In genomic region chr14:75454963-75455546, GRCh38 we compare ENCODE assay signal across 9 cellular contexts. TPM values are rescaled to one million over a fixed set of nuclear protein-coding genes. Genes with fewer than 3 reads are reported as not detected.
DNase-seq lines count a peak whose midpoint lies in the region; ATAC-seq and TF ChIP-seq lines count a peak whose summit lies in the region.
"Had no signal": no experiment of that assay in that cellular context is flagged by ENCODE, and none has a peak within 500 bp of the region (broad histone marks: within the 10 kb centered on the region; RNA-seq: fewer than 3 reads in every experiment).

No MANE protein-coding gene starts in this region.

- H3K9me3 Mint-ChIP-seq in Calu3 (ENCODE audit: low read depth, unreplicated experiment) = no peaks in the 10 kb centered on the region
- no peaks in the 10 kb centered on the region for H3K9me3 Mint-ChIP-seq in stimulated activated memory B cell treated with anti-CD40 and anti-IgM and Interleukin-4, amounts not matched to agents 10 μg/mL and 1 μg/mL and 100 μg/mL, for 72 hours
- no peaks in the 10 kb centered on the region for H3K9me3 Mint-ChIP-seq in activated naive CD8-positive, alpha-beta T cell treated with anti-CD3 and anti-CD28 coated beads for 36 hours

- H2AFZ ChIP-seq in PC-9 = no peak overlapping the region
- no peak overlapping the region for H2AFZ ChIP-seq in trophoblast cell (ENCODE audit: insufficient read depth, low read length, poor library complexity)

- no peaks in the 10 kb centered on the region for H3K27me3 Mint-ChIP-seq in Calu3 (ENCODE audit: unreplicated experiment)
- no peaks in the 10 kb centered on the region for H3K27me3 Mint-ChIP-seq in stimulated activated memory B cell treated with anti-CD40 and anti-IgM and Interleukin-4, amounts not matched to agents 10 μg/mL and 1 μg/mL and 100 μg/mL, for 72 hours
- H3K27me3 Mint-ChIP-seq in activated naive CD8-positive, alpha-beta T cell treated with anti-CD3 and anti-CD28 coated beads for 36 hours = no peaks in the 10 kb centered on the region

- H2BK5ac ChIP-seq in trophoblast cell (ENCODE audit: low read depth, low read length, poor library complexity) = no peak overlapping the region

- H3K79me2 ChIP-seq in PC-9 (ENCODE audit: low read depth) (peaks cover 82% of the 10 kb centered on the region), trophoblast cell (ENCODE audit: control insufficient read depth, insufficient read depth, low read length, poor library complexity) (peaks cover 16% of the 10 kb centered on the region)

- no peak overlapping the region for H4K91ac ChIP-seq in trophoblast cell (ENCODE audit: low read depth, low read length)

- 0 out of 2 replicates have a peak, but pooled peaks cover 14% of the 10 kb centered on the region for H3K36me3 ChIP-seq in PC-9 (ENCODE audit: low read depth)
- H3K36me3 ChIP-seq in trophoblast cell (ENCODE audit: control insufficient read depth in 1 of 2, insufficient read depth in 2 of 2, low read length in 2 of 2) = peaks cover 11 to 23% of the 10 kb centered on the region in 2 experiments

- no peaks in the 10 kb centered on the region for H3K9me3 ChIP-seq in PC-9 (ENCODE audit: insufficient read depth, low read depth)
- H3K9me3 ChIP-seq in trophoblast cell (ENCODE audit: insufficient read depth, low read depth, low read length) = peaks cover 2% of the 10 kb centered on the region

- no CpG with 5 or more reads among the region's 12 CpGs for WGBS in trophoblast cell (ENCODE audit: extremely low coverage, insufficient coverage, insufficient read length)

- no peaks in the 10 kb centered on the region for H3K27me3 ChIP-seq in PC-9 (ENCODE audit: insufficient read depth, low read depth)
- H3K27me3 ChIP-seq in trophoblast cell (ENCODE audit: insufficient read depth, low read length) = no peaks in the 10 kb centered on the region

- peak; percentile 18 for DNase-seq in Calu3
- DNase-seq in PC-9 = peak; percentile 87 to 94
- peak; percentile 34 to 58 for DNase-seq in foreskin fibroblast
- peak in 1 of 2 donors; percentile 20 for DNase-seq in trophoblast cell
- DNase-seq in germinal center (ENCODE audit: low spot score) = no peak
- DNase-seq in activated naive CD8-positive, alpha-beta T cell treated with anti-CD3 and anti-CD28 coated beads for 36 hours = no peak
- DNase-seq: occipital lobe had no signal

- H3K4me2 ChIP-seq in PC-9 = peak overlapping the region; percentile 72
- no peak overlapping the region for H3K4me2 ChIP-seq in trophoblast cell (ENCODE audit: low read length)

- H2AK5ac ChIP-seq in trophoblast cell (ENCODE audit: low read length) = no peak overlapping the region

- peak overlapping the region; percentile 12 for H3K18ac ChIP-seq in trophoblast cell (ENCODE audit: low read length)

- no peak for ATAC-seq in GM21447 (IDR thresholded peaks at IDR 0.05; ENCODE audit: unreplicated experiment)
- ATAC-seq in stimulated activated memory B cell treated with anti-CD40 and anti-IgM and Interleukin-4, amounts not matched to agents 10 μg/mL and 1 μg/mL and 100 μg/mL, for 72 hours = no peak

- peak overlapping the region; percentile 15 for H2BK12ac ChIP-seq in trophoblast cell (ENCODE audit: low read length)

- H3K4me3 Mint-ChIP-seq in Calu3 (ENCODE audit: low read depth, unreplicated experiment) = no peak overlapping the region
- no peak overlapping the region for H3K4me3 Mint-ChIP-seq in stimulated activated memory B cell treated with anti-CD40 and anti-IgM and Interleukin-4, amounts not matched to agents 10 μg/mL and 1 μg/mL and 100 μg/mL, for 72 hours
- no peak overlapping the region for H3K4me3 Mint-ChIP-seq in activated naive CD8-positive, alpha-beta T cell treated with anti-CD3 and anti-CD28 coated beads for 36 hours

- H3K27ac ChIP-seq in PC-9 (peak overlapping the region; percentile 93), trophoblast cell (ENCODE audit: low read depth, low read length) (no peak overlapping the region)

- H4K12ac ChIP-seq in trophoblast cell (ENCODE audit: low read depth, low read length) = no peak overlapping the region

- BruUV-seq in Calu3 (replicated peaks; lab: Mats Ljungman, UMichigan) (no TSS peak), PC-9 (replicated peaks; lab: Mats Ljungman, UMichigan) (no TSS peak)

- H3K4me1 ChIP-seq in PC-9 (replicated peaks; ENCODE audit: insufficient read depth) (peaks cover 96% of the 10 kb centered on the region), trophoblast cell (ENCODE audit: control insufficient read depth in 1 of 2, insufficient read depth in 2 of 2, low read length in 2 of 2) (peaks cover 56 to 60% of the 10 kb centered on the region in 2 experiments)

- peaks cover 73% of the 10 kb centered on the region for H3F3A ChIP-seq in PC-9 (ENCODE audit: insufficient read depth, low read depth)

- H3K4me3 ChIP-seq in PC-9 (no peak overlapping the region), foreskin fibroblast (ENCODE audit: low read depth in 1 of 2, low read length in 2 of 2) (no peak overlapping the region), trophoblast cell (ENCODE audit: low read depth, low read length) (no peak overlapping the region)

- H4K8ac ChIP-seq in trophoblast cell (ENCODE audit: low read depth, low read length) = no peak overlapping the region

- CTCF ChIA-PET in Calu3 (lab: Charles Lee) = no interaction called here
- CTCF ChIA-PET in PC-9 (lab: Charles Lee) = interaction anchor here (0.7 to 1.1 kb wide), 3 partner anchors 32 to 527 kb away, joined by 3 to 4 read pairs (median 4); no protein-coding TSS in a partner anchor

- intact Hi-C loops in Calu3 (cut with micrococcal nuclease; ENCODE audit: unreplicated experiment) = no loop called here
- intact Hi-C loops in PC-9 (cut with micrococcal nuclease; ENCODE audit: unreplicated experiment) = loop anchor here (5.0 to 10.0 kb wide), 9 partner anchors 180 to 1587 kb away; partner anchors contain the start of genes DLST and TMED10

- no peak overlapping the region for H3K27ac Mint-ChIP-seq in Calu3 (ENCODE audit: unreplicated experiment)
- H3K27ac Mint-ChIP-seq in stimulated activated memory B cell treated with anti-CD40 and anti-IgM and Interleukin-4, amounts not matched to agents 10 μg/mL and 1 μg/mL and 100 μg/mL, for 72 hours = no peak overlapping the region
- H3K27ac Mint-ChIP-seq in activated naive CD8-positive, alpha-beta T cell treated with anti-CD3 and anti-CD28 coated beads for 36 hours = no peak overlapping the region

- TF ChIP-seq CTCF in Calu3 (IDR thresholded peaks at IDR 0.05; ENCODE audit: unreplicated experiment) = no peak
- TF ChIP-seq CTCF in PC-9 (conservative IDR thresholded peaks at IDR 0.05) = no peak
- no peak for TF ChIP-seq CTCF in foreskin fibroblast (IDR thresholded peaks at IDR 0.05; ENCODE audit: low read depth, low read length)

- H3K4ac ChIP-seq in trophoblast cell (ENCODE audit: low read depth, low read length) = peak overlapping the region; percentile 16

- H3K14ac ChIP-seq in trophoblast cell (ENCODE audit: low read length) = peak overlapping the region; percentile 30

- no peak overlapping the region for H3K23ac ChIP-seq in trophoblast cell (ENCODE audit: low read length)

- peak overlapping the region; percentile 8 for H2BK120ac ChIP-seq in trophoblast cell (ENCODE audit: insufficient read depth, low read length, poor library complexity)

- peaks cover 54% of the 10 kb centered on the region for H3K4me1 Mint-ChIP-seq in Calu3 (ENCODE audit: low read depth, unreplicated experiment)
- peaks cover 24% of the 10 kb centered on the region for H3K4me1 Mint-ChIP-seq in stimulated activated memory B cell treated with anti-CD40 and anti-IgM and Interleukin-4, amounts not matched to agents 10 μg/mL and 1 μg/mL and 100 μg/mL, for 72 hours
- peaks cover 5% of the 10 kb centered on the region for H3K4me1 Mint-ChIP-seq in activated naive CD8-positive, alpha-beta T cell treated with anti-CD3 and anti-CD28 coated beads for 36 hours

- no peaks in the 10 kb centered on the region for H3K9me2 ChIP-seq in PC-9 (ENCODE audit: insufficient read depth)

- H4K20me1 ChIP-seq in PC-9 (ENCODE audit: insufficient read depth) = no peaks in the 10 kb centered on the region

- POLR2A ChIA-PET in PC-9 (lab: Charles Lee; ENCODE audit: unreplicated experiment) = interaction anchor here (1.2 kb wide), 1 partner anchor 272 kb away, joined by 5 read pairs; no protein-coding TSS in a partner anchor

- H3K9ac ChIP-seq in trophoblast cell (ENCODE audit: low read length) = no peak overlapping the region

- H3K36me3 Mint-ChIP-seq in Calu3 (ENCODE audit: insufficient read depth, unreplicated experiment) = peaks cover 23% of the 10 kb centered on the region
- peaks cover 32% of the 10 kb centered on the region for H3K36me3 Mint-ChIP-seq in stimulated activated memory B cell treated with anti-CD40 and anti-IgM and Interleukin-4, amounts not matched to agents 10 μg/mL and 1 μg/mL and 100 μg/mL, for 72 hours
- H3K36me3 Mint-ChIP-seq in activated naive CD8-positive, alpha-beta T cell treated with anti-CD3 and anti-CD28 coated beads for 36 hours = no peaks in the 10 kb centered on the region

- H3K79me1 ChIP-seq in trophoblast cell (ENCODE audit: low read length) = peaks cover 31% of the 10 kb centered on the region

RNA-seq across cellular contexts. Expression of gene JDP2, which starts 27.2 kb away (rescaled TPM):
- total RNA-seq in Calu3 (2022) (18.8 and 24.1 TPM in 2 replicates), PC-9 (2021) (186 and 300 TPM in 2 replicates)
- 39.5 and 42.3 TPM in 2 replicates for polyA plus RNA-seq in trophoblast cell (2013)
- 1 to 10 TPM; 2.1 TPM for total RNA-seq in activated naive CD8-positive, alpha-beta T cell treated with anti-CD3 and anti-CD28 coated beads for 36 hours

Comparison
In these comparisons a context has a peak if more than half of its experiments do, and no peak if none do; other contexts are left out.
1. DNase-seq: peak in Calu3 (single experiment), PC-9 (2 of 2) and foreskin fibroblast (2 of 2); none in germinal center (single experiment) and activated naive CD8-positive, alpha-beta T cell treated with anti-CD3 and anti-CD28 coated beads for 36 hours (single experiment).